8 cellular contexts compared by ENCODE assay signal in the genomic region with DNA sequence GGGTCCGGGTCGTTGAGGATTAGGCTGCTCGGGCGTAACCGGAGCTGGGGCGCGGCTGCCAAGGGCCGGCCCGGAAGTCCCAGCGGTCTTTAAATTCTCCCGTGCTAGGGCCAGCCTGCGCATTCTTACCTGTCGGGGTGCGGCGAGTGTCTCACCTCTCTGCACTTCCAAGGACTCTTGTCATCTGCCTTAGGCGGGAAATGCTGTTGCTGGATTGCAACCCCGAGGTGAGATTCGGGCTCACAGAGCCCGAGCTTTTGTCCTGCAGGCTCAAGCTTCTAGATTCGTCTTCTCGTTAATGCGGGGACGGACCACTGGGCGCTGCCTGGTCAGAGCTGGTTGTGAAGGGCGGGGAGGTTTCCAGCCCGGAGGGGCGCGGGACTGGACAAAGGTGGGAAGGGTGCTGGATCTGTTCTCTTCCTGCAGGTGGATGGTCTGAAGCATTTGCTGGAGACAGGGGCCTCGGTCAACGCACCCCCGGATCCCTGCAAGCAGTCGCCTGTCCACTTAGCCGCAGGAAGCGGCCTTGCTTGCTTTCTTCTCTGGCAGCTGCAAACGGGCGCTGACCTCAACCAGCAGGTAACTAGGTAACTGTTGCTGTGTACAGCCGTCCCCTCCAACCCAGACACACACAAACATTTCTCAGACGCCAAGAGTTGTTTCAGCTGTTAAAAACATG. TPM values are rescaled to one million over a fixed set of nuclear protein-coding genes. Genes with fewer than 3 reads are reported as not detected.
A peak's percentile ranks its signal among the peaks of the same experiment; 100 is the strongest.
DNase-seq lines count a peak whose midpoint lies in the region; ATAC-seq and TF ChIP-seq lines count a peak whose summit lies in the region.

A gene with protein sequence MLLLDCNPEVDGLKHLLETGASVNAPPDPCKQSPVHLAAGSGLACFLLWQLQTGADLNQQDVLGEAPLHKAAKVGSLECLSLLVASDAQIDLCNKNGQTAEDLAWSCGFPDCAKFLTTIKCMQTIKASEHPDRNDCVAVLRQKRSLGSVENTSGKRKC (plus strand): TSS at position 118 of the 679 bp plus-strand sequence. CDS start 83 bp downstream, at position 201.

- H3K36me3 Mint-ChIP-seq in activated CD8-positive, alpha-beta memory T cell treated with anti-CD3 and anti-CD28 coated beads, Interleukin-2, amount 10 ng/mL, durations not matched to agents 7 days and 5 days = peaks cover 30% of the 10 kb centered on the region
- peaks cover 6% of the 10 kb centered on the region for H3K36me3 Mint-ChIP-seq in activated naive CD4-positive, alpha-beta T cell treated with anti-CD3 and anti-CD28 coated beads, Interleukin-2, amount 50 U/mL, for 24 hours

- peak within 1 kb of the TSS; percentile 95 for H3K9ac ChIP-seq in MM.1S (ENCODE audit: low read length)

- no peak for TF ChIP-seq POLR2A in heart left ventricle (IDR thresholded peaks at IDR 0.05)

- peak within 1 kb of the TSS; percentile 66 for H3K4me2 ChIP-seq in MM.1S (ENCODE audit: low read depth, low read length)
- peak within 1 kb of the TSS; percentile 95 for H3K4me2 ChIP-seq in osteoblast (ENCODE audit: insufficient read depth, low read length)

- no peaks in the 10 kb centered on the region for H4K20me1 ChIP-seq in MM.1S (ENCODE audit: insufficient read depth, low read length)
- H4K20me1 ChIP-seq in osteoblast (ENCODE audit: insufficient read depth, low read length) = no peaks in the 10 kb centered on the region

- no peaks in the 10 kb centered on the region for H3K27me3 Mint-ChIP-seq in activated CD8-positive, alpha-beta memory T cell treated with anti-CD3 and anti-CD28 coated beads, Interleukin-2, amount 10 ng/mL, durations not matched to agents 7 days and 5 days
- no peaks in the 10 kb centered on the region for H3K27me3 Mint-ChIP-seq in activated naive CD4-positive, alpha-beta T cell treated with anti-CD3 and anti-CD28 coated beads, Interleukin-2, amount 50 U/mL, for 24 hours

- CTCF ChIA-PET in activated CD8-positive, alpha-beta memory T cell treated with anti-CD3 and anti-CD28 coated beads, Interleukin-2, amount 10 ng/mL, durations not matched to agents 7 days and 5 days (lab: Charles Lee) = interaction anchor here (0.9 to 2.8 kb wide), 5 partner anchors 8 to 187 kb away, joined by 3 to 10 read pairs (median 5); a partner anchor contains a TSS

- no peak for ATAC-seq in activated CD8-positive, alpha-beta memory T cell treated with anti-CD3 and anti-CD28 coated beads, Interleukin-2, amount 10 ng/mL, durations not matched to agents 7 days and 5 days
- ATAC-seq in heart left ventricle = peak; percentile 7 to 53 (median 28)
- no peak for ATAC-seq in HG03280 (IDR thresholded peaks at IDR 0.05; ENCODE audit: unreplicated experiment)

- peaks cover 36% of the 10 kb centered on the region for H3K4me1 ChIP-seq in MM.1S (ENCODE audit: low read length)
- peaks cover 0 to 46% (median 26%) of the 10 kb centered on the region in 12 donors for H3K4me1 ChIP-seq in heart left ventricle
- peaks cover 9% of the 10 kb centered on the region for H3K4me1 ChIP-seq in osteoblast (ENCODE audit: insufficient read depth, low read length)

- peak within 1 kb of the TSS; percentile 98 for H3K27ac Mint-ChIP-seq in activated CD8-positive, alpha-beta memory T cell treated with anti-CD3 and anti-CD28 coated beads, Interleukin-2, amount 10 ng/mL, durations not matched to agents 7 days and 5 days
- H3K27ac Mint-ChIP-seq in activated naive CD4-positive, alpha-beta T cell treated with anti-CD3 and anti-CD28 coated beads, Interleukin-2, amount 50 U/mL, for 24 hours = peak within 1 kb of the TSS; percentile 98

- TF ChIP-seq CTCF in MM.1S (IDR thresholded peaks at IDR 0.05; ENCODE audit: low read length) (no peak), heart left ventricle (IDR thresholded peaks at IDR 0.05) (no peak), osteoblast (IDR thresholded peaks at IDR 0.05; ENCODE audit: extremely low read depth, low read depth, low read length) (no peak)

- peaks cover 6% of the 10 kb centered on the region; the same call in 1 of the 2 replicates for H3K36me3 ChIP-seq in MM.1S (replicated peaks; ENCODE audit: insufficient read depth, low read length)
- H3K36me3 ChIP-seq in heart left ventricle = peaks cover 0 to 39% (median 31%) of the 10 kb centered on the region in 9 donors
- H3K36me3 ChIP-seq in osteoblast (ENCODE audit: insufficient read depth, low read length) = peaks cover 21% of the 10 kb centered on the region

- no peaks in the 10 kb centered on the region for H3K9me3 ChIP-seq in MM.1S (replicated peaks; ENCODE audit: insufficient read depth, low read length)
- no peaks in the 10 kb centered on the region for H3K9me3 ChIP-seq in heart left ventricle
- H3K9me3 ChIP-seq in osteoblast (ENCODE audit: low read depth, low read length) = no peaks in the 10 kb centered on the region

- H2AFZ ChIP-seq in MM.1S (ENCODE audit: low read length) (peak within 1 kb of the TSS; percentile 13), osteoblast (ENCODE audit: low read length) (peak within 1 kb of the TSS; percentile 67)

- WGBS in heart left ventricle, 4 donors = 3 to 5% (median 4%) methylated on average over 30 to 38 of the region's 38 CpGs

- no peaks in the 10 kb centered on the region for H3K9me3 Mint-ChIP-seq in activated CD8-positive, alpha-beta memory T cell treated with anti-CD3 and anti-CD28 coated beads, Interleukin-2, amount 10 ng/mL, durations not matched to agents 7 days and 5 days (ENCODE audit: low read depth)
- no peaks in the 10 kb centered on the region for H3K9me3 Mint-ChIP-seq in activated naive CD4-positive, alpha-beta T cell treated with anti-CD3 and anti-CD28 coated beads, Interleukin-2, amount 50 U/mL, for 24 hours

- peak within 1 kb of the TSS; percentile 74 for H3K4me3 ChIP-seq in MM.1S (ENCODE audit: low read length)
- peak within 1 kb of the TSS; percentile 64 to 88 (median 77) for H3K4me3 ChIP-seq in heart left ventricle
- peak within 1 kb of the TSS; percentile 86 for H3K4me3 ChIP-seq in osteoblast (ENCODE audit: insufficient read depth, low read length)

- no peak for DNase-seq in activated CD8-positive, alpha-beta memory T cell treated with anti-CD3 and anti-CD28 coated beads, Interleukin-2, amount 10 ng/mL, durations not matched to agents 7 days and 5 days
- no peak for DNase-seq in activated CD8-positive, alpha-beta memory T cell treated with anti-CD3 and anti-CD28 coated beads for 24 hours
- DNase-seq in MM.1S (peak; percentile 59), heart left ventricle (peak; percentile 32 to 69 (median 56)), osteoblast (ENCODE audit: insufficient read length, low spot score, missing footprints) (no peak), epidermal melanocyte (ENCODE audit: insufficient read length, low spot score) (no peak)

- H3K9me2 ChIP-seq in MM.1S (replicated peaks; ENCODE audit: insufficient read depth, low read length) = no peaks in the 10 kb centered on the region

- H3K27ac ChIP-seq in MM.1S (ENCODE audit: low read length) (peak within 1 kb of the TSS; percentile 98), heart left ventricle (peak within 1 kb of the TSS; percentile 98 to 100 (median 100)), osteoblast (ENCODE audit: low read depth, low read length) (peak within 1 kb of the TSS; percentile 86)

- H3K79me2 ChIP-seq in MM.1S (ENCODE audit: low read length) (peaks cover 27% of the 10 kb centered on the region), osteoblast (ENCODE audit: insufficient read depth, low read length) (no peaks in the 10 kb centered on the region)

- peak within 1 kb of the TSS; percentile 96 for H3K4me3 Mint-ChIP-seq in activated CD8-positive, alpha-beta memory T cell treated with anti-CD3 and anti-CD28 coated beads, Interleukin-2, amount 10 ng/mL, durations not matched to agents 7 days and 5 days
- H3K4me3 Mint-ChIP-seq in activated naive CD4-positive, alpha-beta T cell treated with anti-CD3 and anti-CD28 coated beads, Interleukin-2, amount 50 U/mL, for 24 hours = peak within 1 kb of the TSS; percentile 98

- H3K27me3 ChIP-seq in MM.1S (replicated peaks; ENCODE audit: insufficient read depth, low read length) = no peaks in the 10 kb centered on the region
- no peaks in the 10 kb centered on the region for H3K27me3 ChIP-seq in heart left ventricle
- H3K27me3 ChIP-seq in osteoblast (ENCODE audit: insufficient read depth, low read length) = no peaks in the 10 kb centered on the region

- H3K4me1 Mint-ChIP-seq in activated CD8-positive, alpha-beta memory T cell treated with anti-CD3 and anti-CD28 coated beads, Interleukin-2, amount 10 ng/mL, durations not matched to agents 7 days and 5 days = peaks cover 50% of the 10 kb centered on the region
- H3K4me1 Mint-ChIP-seq in activated naive CD4-positive, alpha-beta T cell treated with anti-CD3 and anti-CD28 coated beads, Interleukin-2, amount 50 U/mL, for 24 hours = peaks cover 29% of the 10 kb centered on the region

- intact Hi-C loops in heart left ventricle (cut with DNase I) = loop anchor here (1.0 to 10.0 kb wide), 9 partner anchors 28 to 198 kb away; a partner anchor contains a TSS

- H3F3A ChIP-seq in MM.1S (ENCODE audit: insufficient read depth, low read length) = peaks cover 53% of the 10 kb centered on the region

RNA-seq across cellular contexts. Expression of the gene that starts here (rescaled TPM):
- total RNA-seq in activated CD8-positive, alpha-beta memory T cell treated with anti-CD3 and anti-CD28 coated beads, Interleukin-2, amount 10 ng/mL, durations not matched to agents 7 days and 5 days = 10 to 100 TPM; 11.8 to 12.5 TPM
- total RNA-seq in heart left ventricle (10 to 100 TPM in 7 of 9 donors, 1 to 10 TPM in 2; 8.4 to 21.3 (median 12.2) TPM), osteoblast (15.6 and 22.8 TPM in 2 replicates)
- polyA plus RNA-seq in heart left ventricle = 10 to 100 TPM; 11.8 to 30.6 TPM

Comparison
In these comparisons a context has a peak if more than half of its experiments do, and no peak if none do; other contexts are left out.
1. ATAC-seq: peak in heart left ventricle (4 of 4); none in activated CD8-positive, alpha-beta memory T cell treated with anti-CD3 and anti-CD28 coated beads, Interleukin-2, amount 10 ng/mL, durations not matched to agents 7 days and 5 days (single experiment) and HG03280 (single experiment).
2. DNase-seq: peak in MM.1S (single experiment) and heart left ventricle (5 of 5); none in activated CD8-positive, alpha-beta memory T cell treated with anti-CD3 and anti-CD28 coated beads, Interleukin-2, amount 10 ng/mL, durations not matched to agents 7 days and 5 days (single experiment), activated CD8-positive, alpha-beta memory T cell treated with anti-CD3 and anti-CD28 coated beads for 24 hours (single experiment), osteoblast (single experiment) and epidermal melanocyte (single experiment).
3. Peak in every context shown above with its lines, with median percentiles within 50 percentile points of each other: H3K27ac ChIP-seq and H3K4me3 ChIP-seq.